ENCODE assay signal across 1 cellular context in genomic region chr14:22559041-22559440, GRCh38.
TF ChIP-seq lines count a peak whose summit lies in the region.

No MANE protein-coding gene starts in this region.

TF ChIP-seq in H1, 55 proteins besides CTCF, POLR2A, EP300 and RAD21:
- TF ChIP-seq ATF3 (IDR thresholded peaks at IDR 0.05; ENCODE audit: insufficient read depth, low read depth, low read length) (no peak), MAX (IDR thresholded peaks at IDR 0.05) (no peak), TEAD4 (IDR thresholded peaks at IDR 0.05; ENCODE audit: low read depth, low read length) (no peak), ZNF274 (IDR thresholded peaks at IDR 0.05; ENCODE audit: borderline replicate concordance, extremely low read depth, low read length) (no peak), EGR1 (IDR thresholded peaks at IDR 0.05; ENCODE audit: borderline replicate concordance, low read depth, low read length) (no peak), TAF1 (IDR thresholded peaks at IDR 0.05; ENCODE audit: low read depth, low read length) (no peak), JUND (IDR thresholded peaks at IDR 0.05; ENCODE audit: low read length) (no peak), BCL11A (IDR thresholded peaks at IDR 0.05; ENCODE audit: low read depth in 2 of 2, low read length in 2 of 2) (no peak), CHD1 (IDR thresholded peaks at IDR 0.05; ENCODE audit: low read depth, low read length) (no peak), KDM4A (IDR thresholded peaks at IDR 0.05; ENCODE audit: low read depth, low read length, severe bottlenecking) (no peak), SIN3A (conservative IDR thresholded peaks at IDR 0.05 in 1 of 2, IDR thresholded peaks at IDR 0.05 in 1 of 2; ENCODE audit: low read depth in 1 of 2, low read length in 2 of 2) (no peak), CEBPB (IDR thresholded peaks at IDR 0.05; ENCODE audit: low read depth, low read length) (no peak), KDM1A (IDR thresholded peaks at IDR 0.05; ENCODE audit: borderline replicate concordance, low read length) (no peak), POU5F1 (IDR thresholded peaks at IDR 0.05; ENCODE audit: low read depth, low read length) (no peak), GTF2F1 (IDR thresholded peaks at IDR 0.05; ENCODE audit: borderline replicate concordance, low read depth, low read length) (no peak), HDAC2 (IDR thresholded peaks at IDR 0.05; ENCODE audit: borderline replicate concordance in 1 of 2, low read depth in 2 of 2, low read length in 2 of 2) (no peak), CREB1 (IDR thresholded peaks at IDR 0.05) (no peak)
TF ChIP-seq in H1: peak in this region for 0.
